ENCODE assay signal across 17 cellular contexts in genomic region chr13:73521291-73521626, GRCh38.
DNase-seq lines count a peak whose midpoint lies in the region; ATAC-seq lines count a peak whose summit lies in the region.
"Had no signal": no experiment of that assay in that cellular context is flagged by ENCODE, and none has a peak within 500 bp of the region (broad histone marks: within the 10 kb centered on the region; RNA-seq: fewer than 3 reads in every experiment).

No MANE protein-coding gene starts in this region.

- no peaks in the 10 kb centered on the region for H3K36me3 Mint-ChIP-seq in activated T-helper 2 cell treated with anti-CD3 and anti-CD28 coated beads, Interferon-gamma antibody, Interleukin-2, Interleukin-4, amounts not matched to agents 10 μg/mL and 5 μg/mL and 100 μg/mL, durations not matched to agents 14 hours and 24 hours and 36 hours (ENCODE audit: low read depth)
- no peaks in the 10 kb centered on the region for H3K36me3 Mint-ChIP-seq in natural killer cell treated with Interleukin-12 subunit alpha and Interleukin-12 subunit beta and Interleukin-15 and Interleukin-18, amount 100 ng/mL, for 72 hours

- no peak overlapping the region for H3K27ac Mint-ChIP-seq in activated T-helper 2 cell treated with anti-CD3 and anti-CD28 coated beads, Interferon-gamma antibody, Interleukin-2, Interleukin-4, amounts not matched to agents 10 μg/mL and 5 μg/mL and 100 μg/mL, durations not matched to agents 14 hours and 24 hours and 36 hours
- no peak overlapping the region for H3K27ac Mint-ChIP-seq in natural killer cell treated with Interleukin-12 subunit alpha and Interleukin-12 subunit beta and Interleukin-15 and Interleukin-18, amount 100 ng/mL, for 72 hours

- intact Hi-C loops in activated T-helper 2 cell treated with anti-CD3 and anti-CD28 coated beads, Interferon-gamma antibody, Interleukin-2, Interleukin-4, amounts not matched to agents 10 μg/mL and 5 μg/mL and 100 μg/mL, durations not matched to agents 14 hours and 24 hours and 36 hours (cut with micrococcal nuclease) = no loop called here
- intact Hi-C loops in posterior vena cava (cut with DNase I) = no loop called here
- intact Hi-C loops in cardiac septum (cut with DNase I) = no loop called here

- no peaks in the 10 kb centered on the region for H3K9me3 Mint-ChIP-seq in activated T-helper 2 cell treated with anti-CD3 and anti-CD28 coated beads, Interferon-gamma antibody, Interleukin-2, Interleukin-4, amounts not matched to agents 10 μg/mL and 5 μg/mL and 100 μg/mL, durations not matched to agents 14 hours and 24 hours and 36 hours
- H3K9me3 Mint-ChIP-seq in natural killer cell treated with Interleukin-12 subunit alpha and Interleukin-12 subunit beta and Interleukin-15 and Interleukin-18, amount 100 ng/mL, for 72 hours = no peaks in the 10 kb centered on the region

- DNase-seq in NCI-H345 (lab: John Stamatoyannopoulos, UW) = peak; percentile 20
- no peak for DNase-seq in NCI-H345 treated with DMSO at 0.1 percent for 48 hours (lab: John Stamatoyannopoulos, UW; ENCODE audit: unreplicated experiment)
- DNase-seq in LoVo (ENCODE audit: low spot score) = peak; percentile 35
- DNase-seq in activated T-helper 2 cell treated with anti-CD3 and anti-CD28 coated beads, Interferon-gamma antibody, Interleukin-2, Interleukin-4, amounts not matched to agents 10 μg/mL and 5 μg/mL and 100 μg/mL, durations not matched to agents 14 hours and 24 hours and 36 hours (ENCODE audit: low spot score) = no peak
- no peak for DNase-seq in natural killer cell treated with Interleukin-12 subunit alpha and Interleukin-12 subunit beta and Interleukin-15 and Interleukin-18, amount 100 ng/mL, for 72 hours (ENCODE audit: low spot score)
- no peak for DNase-seq in NCI-H2081 treated with DMSO at 0.1 percent for 48 hours (lab: John Stamatoyannopoulos, UW)
- DNase-seq in posterior vena cava (ENCODE audit: low spot score) = no peak
- no peak for DNase-seq in cardiac septum (ENCODE audit: low spot score)
- DNase-seq: adrenal gland; dorsolateral prefrontal cortex; left ventricle myocardium inferior; NCI-H526 treated with DMSO at 0.1 percent for 48 hours; pancreas; SHP77; stimulated activated CD4-positive, alpha-beta T cell treated with anti-CD3 and anti-CD28 coated beads, Interleukin-4, amount 100 ng/mL, for 1 hour had no signal

- H3K27me3 Mint-ChIP-seq in activated T-helper 2 cell treated with anti-CD3 and anti-CD28 coated beads, Interferon-gamma antibody, Interleukin-2, Interleukin-4, amounts not matched to agents 10 μg/mL and 5 μg/mL and 100 μg/mL, durations not matched to agents 14 hours and 24 hours and 36 hours (ENCODE audit: low read depth) = peaks cover 2% of the 10 kb centered on the region
- H3K27me3 Mint-ChIP-seq in natural killer cell treated with Interleukin-12 subunit alpha and Interleukin-12 subunit beta and Interleukin-15 and Interleukin-18, amount 100 ng/mL, for 72 hours = peaks cover 0 to 18% of the 10 kb centered on the region in 2 donors

- H3K4me1 Mint-ChIP-seq in activated T-helper 2 cell treated with anti-CD3 and anti-CD28 coated beads, Interferon-gamma antibody, Interleukin-2, Interleukin-4, amounts not matched to agents 10 μg/mL and 5 μg/mL and 100 μg/mL, durations not matched to agents 14 hours and 24 hours and 36 hours (ENCODE audit: low read depth) = peaks cover 16% of the 10 kb centered on the region
- H3K4me1 Mint-ChIP-seq in natural killer cell treated with Interleukin-12 subunit alpha and Interleukin-12 subunit beta and Interleukin-15 and Interleukin-18, amount 100 ng/mL, for 72 hours (ENCODE audit: low read depth in 2 of 2) = peaks cover 0 to 8% of the 10 kb centered on the region in 2 donors

- peak; percentile 46 to 62 for ATAC-seq in natural killer cell treated with Interleukin-12 subunit alpha and Interleukin-12 subunit beta and Interleukin-15 and Interleukin-18, amount 100 ng/mL, for 72 hours
- ATAC-seq: A549, gastroesophageal sphincter had no signal

- H3K4me3 Mint-ChIP-seq in activated T-helper 2 cell treated with anti-CD3 and anti-CD28 coated beads, Interferon-gamma antibody, Interleukin-2, Interleukin-4, amounts not matched to agents 10 μg/mL and 5 μg/mL and 100 μg/mL, durations not matched to agents 14 hours and 24 hours and 36 hours (ENCODE audit: low read depth) = peak overlapping the region; percentile 66
- peak overlapping the region; percentile 4 for H3K4me3 Mint-ChIP-seq in natural killer cell treated with Interleukin-12 subunit alpha and Interleukin-12 subunit beta and Interleukin-15 and Interleukin-18, amount 100 ng/mL, for 72 hours

Comparison
In these comparisons a context has a peak if more than half of its experiments do, and no peak if none do; other contexts are left out.
1. DNase-seq: peak in NCI-H345 (single experiment) and LoVo (single experiment); none in NCI-H345 treated with DMSO at 0.1 percent for 48 hours (single experiment), activated T-helper 2 cell treated with anti-CD3 and anti-CD28 coated beads, Interferon-gamma antibody, Interleukin-2, Interleukin-4, amounts not matched to agents 10 μg/mL and 5 μg/mL and 100 μg/mL, durations not matched to agents 14 hours and 24 hours and 36 hours (single experiment), natural killer cell treated with Interleukin-12 subunit alpha and Interleukin-12 subunit beta and Interleukin-15 and Interleukin-18, amount 100 ng/mL, for 72 hours (single experiment), NCI-H2081 treated with DMSO at 0.1 percent for 48 hours (single experiment), posterior vena cava (single experiment) and cardiac septum (single experiment).